ENCODE assay signal across 9 cellular contexts in genomic region chr6:34391711-34392496, GRCh38. TPM values are rescaled to one million over a fixed set of nuclear protein-coding genes. Genes with fewer than 3 reads are reported as not detected.
DNase-seq lines count a peak whose midpoint lies in the region; ATAC-seq, FAIRE-seq and TF ChIP-seq lines count a peak whose summit lies in the region.
"Had no signal": no experiment of that assay in that cellular context is flagged by ENCODE, and none has a peak within 500 bp of the region (broad histone marks: within the 10 kb centered on the region; RNA-seq: fewer than 3 reads in every experiment).

No MANE protein-coding gene starts in this region.

- H3K4me3 Mint-ChIP-seq in activated T-helper 2 cell treated with anti-CD3 and anti-CD28 coated beads, Interferon-gamma antibody, Interleukin-2, Interleukin-4, amounts not matched to agents 10 μg/mL and 5 μg/mL and 100 μg/mL, durations not matched to agents 14 hours and 24 hours and 36 hours (ENCODE audit: low read depth) = peak overlapping the region; percentile 55

- ATAC-seq in GM21381 (IDR thresholded peaks at IDR 0.05; ENCODE audit: unreplicated experiment) = peak; percentile 23
- peak; percentile 78 for ATAC-seq in Panc1
- peak; percentile 50 for ATAC-seq in foreskin keratinocyte

- H3K4me1 ChIP-seq in Panc1 (ENCODE audit: control insufficient read depth, insufficient read depth, low read length) (peaks cover 28% of the 10 kb centered on the region), foreskin keratinocyte (no peaks in the 10 kb centered on the region), neutrophil (ENCODE audit: control insufficient read depth in 1 of 2, insufficient read depth in 1 of 2, low read depth in 1 of 2, low read length in 1 of 2) (peaks cover 35 to 40% of the 10 kb centered on the region in 2 experiments)

- peak overlapping the region; percentile 94 for H3K27ac ChIP-seq in Panc1 (ENCODE audit: low read length)
- peak overlapping the region; percentile 62 for H3K27ac ChIP-seq in foreskin keratinocyte
- peak overlapping the region; percentile 99 for H3K27ac ChIP-seq in neutrophil
- H3K27ac ChIP-seq in temporal lobe (ENCODE audit: low read depth, low read length) = peak overlapping the region; percentile 89

- no peaks in the 10 kb centered on the region for H3K27me3 ChIP-seq in Panc1 (ENCODE audit: control insufficient read depth, insufficient read depth, low read length)
- H3K27me3 ChIP-seq in foreskin keratinocyte = no peaks in the 10 kb centered on the region
- no peaks in the 10 kb centered on the region for H3K27me3 ChIP-seq in neutrophil

- peak; percentile 51 for DNase-seq in DMS 273 treated with DMSO at 0.1 percent for 48 hours (lab: John Stamatoyannopoulos, UW)
- peak; percentile 43 for DNase-seq in HTR-8/SVneo (ENCODE audit: insufficient read length, low spot score)
- no peak for DNase-seq in Panc1 (ENCODE audit: low read depth, low spot score)
- peak; percentile 46 for DNase-seq in activated T-helper 2 cell treated with anti-CD3 and anti-CD28 coated beads, Interferon-gamma antibody, Interleukin-2, Interleukin-4, amounts not matched to agents 10 μg/mL and 5 μg/mL and 100 μg/mL, durations not matched to agents 14 hours and 24 hours and 36 hours (ENCODE audit: low spot score)
- peak; percentile 36 to 60 for DNase-seq in foreskin keratinocyte

- H3K9me3 Mint-ChIP-seq in activated T-helper 2 cell treated with anti-CD3 and anti-CD28 coated beads, Interferon-gamma antibody, Interleukin-2, Interleukin-4, amounts not matched to agents 10 μg/mL and 5 μg/mL and 100 μg/mL, durations not matched to agents 14 hours and 24 hours and 36 hours = peaks cover 10% of the 10 kb centered on the region

- TF ChIP-seq CTCF in Panc1 (IDR thresholded peaks at IDR 0.05) (no peak), foreskin keratinocyte (conservative IDR thresholded peaks at IDR 0.05) (no peak), neutrophil (IDR thresholded peaks at IDR 0.05) (no peak)

- H3K4me3 ChIP-seq in Panc1 (ENCODE audit: low read depth in 2 of 2, low read length in 2 of 2) = peak overlapping the region; percentile 68 to 81
- peak overlapping the region; percentile 93 to 96 for H3K4me3 ChIP-seq in neutrophil (ENCODE audit: low read depth in 1 of 2, low read length in 1 of 2)

- H3K27ac Mint-ChIP-seq in activated T-helper 2 cell treated with anti-CD3 and anti-CD28 coated beads, Interferon-gamma antibody, Interleukin-2, Interleukin-4, amounts not matched to agents 10 μg/mL and 5 μg/mL and 100 μg/mL, durations not matched to agents 14 hours and 24 hours and 36 hours = no peak overlapping the region

- POLR2A ChIA-PET in Panc1 (lab: Charles Lee) = interaction anchor here (0.6 to 0.7 kb wide), 3 partner anchors 10 to 50 kb away, joined by 3 to 7 read pairs (median 3); no protein-coding TSS in a partner anchor

- in situ Hi-C loops in Panc1 (cut with HindIII; ENCODE audit: low pct_unique_long_range_greater_than_20kb, low sequenced_read_pairs) = no loop called here

- H3K9me3 ChIP-seq in Panc1 (ENCODE audit: control insufficient read depth, insufficient read depth, low read depth, low read length) = peaks cover 3% of the 10 kb centered on the region; the same call in 1 of the 2 replicates
- no peaks in the 10 kb centered on the region for H3K9me3 ChIP-seq in neutrophil

- intact Hi-C loops in Panc1 (cut with micrococcal nuclease; ENCODE audit: unreplicated experiment) = no loop called here
- intact Hi-C loops in activated T-helper 2 cell treated with anti-CD3 and anti-CD28 coated beads, Interferon-gamma antibody, Interleukin-2, Interleukin-4, amounts not matched to agents 10 μg/mL and 5 μg/mL and 100 μg/mL, durations not matched to agents 14 hours and 24 hours and 36 hours (cut with micrococcal nuclease) = loop anchor here (1.0 to 5.0 kb wide), 3 partner anchors 34 to 1115 kb away; partner anchors contain the start of genes B3GALT4, RPS10 and SMIM29

- H3K36me3 ChIP-seq in Panc1 (ENCODE audit: control insufficient read depth, insufficient read depth, low read length) = no peaks in the 10 kb centered on the region
- H3K36me3 ChIP-seq in neutrophil = no peaks in the 10 kb centered on the region

- FAIRE-seq in HTR-8/SVneo (lab: Jason Lieb, UNC) = no peak
- FAIRE-seq: frontal cortex had no signal

- no TSS peak for BruUV-seq in Panc1 (replicated peaks; lab: Mats Ljungman, UMichigan)

- H3K36me3 Mint-ChIP-seq in activated T-helper 2 cell treated with anti-CD3 and anti-CD28 coated beads, Interferon-gamma antibody, Interleukin-2, Interleukin-4, amounts not matched to agents 10 μg/mL and 5 μg/mL and 100 μg/mL, durations not matched to agents 14 hours and 24 hours and 36 hours (ENCODE audit: low read depth) = peaks cover 7% of the 10 kb centered on the region

- peaks cover 6% of the 10 kb centered on the region for H3K4me1 Mint-ChIP-seq in activated T-helper 2 cell treated with anti-CD3 and anti-CD28 coated beads, Interferon-gamma antibody, Interleukin-2, Interleukin-4, amounts not matched to agents 10 μg/mL and 5 μg/mL and 100 μg/mL, durations not matched to agents 14 hours and 24 hours and 36 hours (ENCODE audit: low read depth)

- H3K27me3 Mint-ChIP-seq in activated T-helper 2 cell treated with anti-CD3 and anti-CD28 coated beads, Interferon-gamma antibody, Interleukin-2, Interleukin-4, amounts not matched to agents 10 μg/mL and 5 μg/mL and 100 μg/mL, durations not matched to agents 14 hours and 24 hours and 36 hours (ENCODE audit: low read depth) = no peaks in the 10 kb centered on the region

- CTCF ChIA-PET in Panc1 (lab: Charles Lee) = interaction anchor here (0.6 kb wide), 2 partner anchors 146 to 150 kb away, joined by 3 to 4 read pairs; no protein-coding TSS in a partner anchor

RNA-seq across cellular contexts. Expression of gene NUDT3, which starts 0.6 kb away (rescaled TPM):
- 25.9 TPM for total RNA-seq in Panc1 (2021; ENCODE audit: unreplicated experiment)
- polyA plus RNA-seq in Panc1 (2012; ENCODE audit: insufficient read length) = 12.0 TPM
- total RNA-seq in activated T-helper 2 cell treated with anti-CD3 and anti-CD28 coated beads, Interferon-gamma antibody, Interleukin-2, Interleukin-4, amounts not matched to agents 10 μg/mL and 5 μg/mL and 100 μg/mL, durations not matched to agents 14 hours and 24 hours and 36 hours = 21.3 and 21.7 TPM in 2 replicates
- 24.8 and 26.7 TPM in 2 replicates for total RNA-seq in foreskin keratinocyte
- 7.1 and 8.1 TPM in 2 replicates for polyA plus RNA-seq in foreskin keratinocyte
- total RNA-seq in temporal lobe = 131 TPM

RNA-seq across cellular contexts. Expression of gene RPS10, which starts 34.0 kb away (rescaled TPM):
- 1,363 TPM for total RNA-seq in Panc1 (2021; ENCODE audit: unreplicated experiment)
- polyA plus RNA-seq in Panc1 (2012; ENCODE audit: insufficient read length) = 1,658 TPM
- total RNA-seq in activated T-helper 2 cell treated with anti-CD3 and anti-CD28 coated beads, Interferon-gamma antibody, Interleukin-2, Interleukin-4, amounts not matched to agents 10 μg/mL and 5 μg/mL and 100 μg/mL, durations not matched to agents 14 hours and 24 hours and 36 hours = 1,642 and 1,684 TPM in 2 replicates
- total RNA-seq in foreskin keratinocyte = 1,970 and 2,018 TPM in 2 replicates
- 3,077 and 3,184 TPM in 2 replicates for polyA plus RNA-seq in foreskin keratinocyte
- 674 TPM for total RNA-seq in temporal lobe

Comparison
In these comparisons a context has a peak if more than half of its experiments do, and no peak if none do; other contexts are left out.
1. ATAC-seq: peak in every context shown above with its lines; median percentile 78 in Panc1; 50 in foreskin keratinocyte; 23 in GM21381.